Comparison of ENCODE assay signal across 18 cellular contexts in genomic region chrX:69430730-69431129, GRCh38.
"Had no signal": no experiment of that assay in that cellular context is flagged by ENCODE, and none has a peak within 500 bp of the region (broad histone marks: within the 10 kb centered on the region; RNA-seq: fewer than 3 reads in every experiment).

No MANE protein-coding gene starts in this region.

- H3K4me3 Mint-ChIP-seq: naive thymus-derived CD8-positive, alpha-beta T cell; stimulated activated memory B cell treated with anti-CD40 and anti-IgM and Interleukin-4, amounts not matched to agents 10 μg/mL and 1 μg/mL and 100 μg/mL, for 72 hours; stimulated activated naive CD8-positive, alpha-beta T cell treated with anti-CD3 and anti-CD28 coated beads, Interleukin-15, Interleukin-2, amounts not matched to agents 100 ng/mL and 50 ng/mL, for 24 hours had no signal

- DNase-seq: effector CD4-positive, alpha-beta T cell; islet precursor cell; mucosa of descending colon; naive thymus-derived CD8-positive, alpha-beta T cell; occipital lobe; pancreas; right lobe of liver; spleen; stimulated activated CD4-positive, alpha-beta T cell treated with anti-CD3 and anti-CD28 coated beads, Interleukin-15, amount 100 ng/mL, for 24 hours; stimulated activated CD4-positive, alpha-beta T cell treated with anti-CD3 and anti-CD28 coated beads, Interleukin-1b, Interleukin-23, amount 100 ng/mL, for 48 hours; stimulated activated CD4-positive, alpha-beta T cell treated with anti-CD3 and anti-CD28 coated beads, Interleukin-4, amount 100 ng/mL, for 24 hours; tibial artery; upper lobe of left lung; uterus had no signal

- H3K4me1 Mint-ChIP-seq: naive thymus-derived CD8-positive, alpha-beta T cell; stimulated activated memory B cell treated with anti-CD40 and anti-IgM and Interleukin-4, amounts not matched to agents 10 μg/mL and 1 μg/mL and 100 μg/mL, for 72 hours had no signal

- H3K27me3 Mint-ChIP-seq: stimulated activated memory B cell treated with anti-CD40 and anti-IgM and Interleukin-4, amounts not matched to agents 10 μg/mL and 1 μg/mL and 100 μg/mL, for 72 hours had no signal

- H3K9me3 Mint-ChIP-seq: stimulated activated memory B cell treated with anti-CD40 and anti-IgM and Interleukin-4, amounts not matched to agents 10 μg/mL and 1 μg/mL and 100 μg/mL, for 72 hours; stimulated activated naive CD8-positive, alpha-beta T cell treated with anti-CD3 and anti-CD28 coated beads, Interleukin-15, Interleukin-2, amounts not matched to agents 100 ng/mL and 50 ng/mL, for 24 hours had no signal

- H3K27me3 ChIP-seq: tibial artery had no signal

- ATAC-seq: mucosa of descending colon; naive thymus-derived CD8-positive, alpha-beta T cell; pancreas; right lobe of liver; stimulated activated memory B cell treated with anti-CD40 and anti-IgM and Interleukin-4, amounts not matched to agents 10 μg/mL and 1 μg/mL and 100 μg/mL, for 72 hours had no signal

- H3K4me1 ChIP-seq: pancreas, right lobe of liver, spleen, tibial artery, upper lobe of left lung, uterus had no signal

- H3K36me3 Mint-ChIP-seq: naive thymus-derived CD8-positive, alpha-beta T cell; stimulated activated memory B cell treated with anti-CD40 and anti-IgM and Interleukin-4, amounts not matched to agents 10 μg/mL and 1 μg/mL and 100 μg/mL, for 72 hours had no signal

- H3K27ac ChIP-seq: coronary artery, pancreas, right lobe of liver, spleen, tibial artery, upper lobe of left lung, uterus had no signal

- H3K36me3 ChIP-seq: pancreas, right lobe of liver, spleen, tibial artery, upper lobe of left lung, uterus had no signal

- H3K27ac Mint-ChIP-seq: naive thymus-derived CD8-positive, alpha-beta T cell; progenitor cell of endocrine pancreas; stimulated activated memory B cell treated with anti-CD40 and anti-IgM and Interleukin-4, amounts not matched to agents 10 μg/mL and 1 μg/mL and 100 μg/mL, for 72 hours; stimulated activated naive CD8-positive, alpha-beta T cell treated with anti-CD3 and anti-CD28 coated beads, Interleukin-15, Interleukin-2, amounts not matched to agents 100 ng/mL and 50 ng/mL, for 24 hours had no signal

- H3K9me3 ChIP-seq: mucosa of descending colon, pancreas, right lobe of liver, spleen, tibial artery, upper lobe of left lung, uterus had no signal

- H3K4me3 ChIP-seq: coronary artery, mucosa of descending colon, pancreas, right lobe of liver, spleen, tibial artery, upper lobe of left lung, uterus had no signal
